10 cellular contexts compared by ENCODE assay signal in genomic region chr3:51311055-51311454, GRCh38.
DNase-seq lines count a peak whose midpoint lies in the region; ATAC-seq and TF ChIP-seq lines count a peak whose summit lies in the region.
"Had no signal": no experiment of that assay in that cellular context is flagged by ENCODE, and none has a peak within 500 bp of the region (broad histone marks: within the 10 kb centered on the region; RNA-seq: fewer than 3 reads in every experiment).

No MANE protein-coding gene starts in this region.

- H3K27me3 ChIP-seq in neural progenitor cell: no peaks in the 10 kb centered on the region
- H3K27me3 ChIP-seq: BLaER1 had no signal

- peaks cover 6% of the 10 kb centered on the region for H3K4me1 Mint-ChIP-seq in neural progenitor cell

- H3K79me2 ChIP-seq in neural progenitor cell (ENCODE audit: low read depth): no peaks in the 10 kb centered on the region

- H3K4me3 Mint-ChIP-seq in neural progenitor cell: no peak overlapping the region

- peaks cover 16% of the 10 kb centered on the region for H3K9me3 Mint-ChIP-seq in neural progenitor cell

- no peak overlapping the region for H3K27ac ChIP-seq in neural progenitor cell
- H3K27ac ChIP-seq: BLaER1 had no signal

- H3K27ac Mint-ChIP-seq in neural progenitor cell: no peak overlapping the region

- no peak overlapping the region for H3K4me3 ChIP-seq in neural progenitor cell
- H3K4me3 ChIP-seq: BLaER1 had no signal

- peak; percentile 23 for DNase-seq in DMS53 (lab: John Stamatoyannopoulos, UW)
- no peak for DNase-seq in DMS53 treated with DMSO at 0.1 percent for 48 hours (lab: John Stamatoyannopoulos, UW; ENCODE audit: unreplicated experiment)
- peak; percentile 28 to 74 for DNase-seq in Kasumi-1 (lab: John Stamatoyannopoulos, UW)
- peak; percentile 12 for DNase-seq in central memory CD4-positive, alpha-beta T cell
- peak; percentile 34 for DNase-seq in neural progenitor cell (ENCODE audit: low spot score)
- DNase-seq: NCI-H2081 treated with DMSO at 0.1 percent for 48 hours had no signal

- H3F3A ChIP-seq in neural progenitor cell (ENCODE audit: low read depth): peaks cover 7% of the 10 kb centered on the region

- H2AFZ ChIP-seq in neural progenitor cell (replicated peaks): no peak overlapping the region

- peaks cover 4% of the 10 kb centered on the region for H3K9me3 ChIP-seq in neural progenitor cell (ENCODE audit: low read depth)

- ATAC-seq in GM21619 (IDR thresholded peaks at IDR 0.05; ENCODE audit: unreplicated experiment) (no peak), HG03196 (IDR thresholded peaks at IDR 0.05; ENCODE audit: unreplicated experiment) (no peak), GM18867 (IDR thresholded peaks at IDR 0.05; ENCODE audit: unreplicated experiment) (no peak)

- H3K4me2 ChIP-seq in neural progenitor cell: no peak overlapping the region
- H3K4me2 ChIP-seq: BLaER1 had no signal

- H3K36me3 Mint-ChIP-seq in neural progenitor cell: peaks cover 33% of the 10 kb centered on the region

- no peaks in the 10 kb centered on the region for H4K20me1 ChIP-seq in neural progenitor cell (ENCODE audit: low read depth)
- H4K20me1 ChIP-seq: BLaER1 had no signal

- peaks cover 8% of the 10 kb centered on the region for H3K36me3 ChIP-seq in neural progenitor cell
- H3K36me3 ChIP-seq: BLaER1 had no signal

- no peaks in the 10 kb centered on the region for H3K27me3 Mint-ChIP-seq in neural progenitor cell (ENCODE audit: insufficient read depth, low read depth)

- peaks cover 7% of the 10 kb centered on the region for H3K4me1 ChIP-seq in neural progenitor cell
- H3K4me1 ChIP-seq: BLaER1 had no signal

- no peak overlapping the region for H3K9ac ChIP-seq in neural progenitor cell
- H3K9ac ChIP-seq: BLaER1 had no signal

- peak; percentile 56 for TF ChIP-seq CTCF in neural progenitor cell (IDR thresholded peaks at IDR 0.05)
